ENCODE assay signal across 24 cellular contexts in genomic region chr12:118424883-118425282, GRCh38.
"Had no signal": no experiment of that assay in that cellular context is flagged by ENCODE, and none has a peak within 500 bp of the region (broad histone marks: within the 10 kb centered on the region; RNA-seq: fewer than 3 reads in every experiment).

No MANE protein-coding gene starts in this region.

- H3K9ac ChIP-seq: neural progenitor cell, parathyroid adenoma had no signal

- H3K27me3 ChIP-seq: neural progenitor cell, ovary, right lobe of liver, sigmoid colon, stomach, thyroid gland, tibial nerve, upper lobe of left lung, vagina had no signal

- DNase-seq: occipital lobe; ovary; posterior cingulate gyrus; psoas muscle; right cardiac atrium; right lobe of liver; sigmoid colon; small intestine; stimulated activated CD4-positive, alpha-beta T cell treated with anti-CD3 and anti-CD28 coated beads, Interleukin-15, amount 100 ng/mL, for 24 hours; stimulated activated CD4-positive, alpha-beta T cell treated with anti-CD3 and anti-CD28 coated beads, Interleukin-2, amount 100 ng/mL, for 24 hours; stimulated activated CD4-positive, alpha-beta T cell treated with anti-CD3 and anti-CD28 coated beads, Interleukin-2, amount 100 ng/mL, for 48 hours; stimulated activated CD4-positive, alpha-beta T cell treated with anti-CD3 and anti-CD28 coated beads, Interleukin-4, amount 100 ng/mL, for 24 hours; stimulated activated naive B cell treated with anti-CD40 and anti-IgM and Interleukin-4, amounts not matched to agents 10 μg/mL and 1 μg/mL and 100 μg/mL, for 72 hours; stimulated activated naive CD4-positive, alpha-beta T cell treated with Interleukin-2 at 50 U/mL for 16 hours; stomach; thyroid gland; trophoblast cell; upper lobe of left lung had no signal

- H3K27ac ChIP-seq: neural progenitor cell, ovary, parathyroid adenoma, psoas muscle, right lobe of liver, sigmoid colon, stomach, thoracic aorta, thyroid gland, tibial nerve, upper lobe of left lung, vagina had no signal

- ATAC-seq: psoas muscle; right cardiac atrium; right lobe of liver; stimulated activated effector memory CD8-positive, alpha-beta T cell treated with anti-CD3 and anti-CD28 coated beads, Interleukin-12 subunit alpha, Interleukin-12 subunit beta, amount 100 ng/mL, for 72 hours; stimulated activated naive B cell treated with anti-CD40 and anti-IgM and Interleukin-4, amounts not matched to agents 10 μg/mL and 1 μg/mL and 100 μg/mL, for 72 hours had no signal

- H3K4me3 ChIP-seq: neural progenitor cell, ovary, psoas muscle, right lobe of liver, sigmoid colon, stomach, thoracic aorta, thyroid gland, tibial nerve, upper lobe of left lung, vagina had no signal

- H3K79me2 ChIP-seq: parathyroid adenoma had no signal

- H2AFZ ChIP-seq: neural progenitor cell, parathyroid adenoma had no signal

- H3K4me1 ChIP-seq: neural progenitor cell, parathyroid adenoma, psoas muscle, right lobe of liver, sigmoid colon, tibial nerve, upper lobe of left lung, vagina had no signal

- H3K9me3 ChIP-seq: ovary, psoas muscle, right lobe of liver, sigmoid colon, stomach, thoracic aorta, thyroid gland, tibial nerve, upper lobe of left lung, vagina had no signal

- H3K36me3 ChIP-seq: neural progenitor cell, ovary, right lobe of liver, sigmoid colon, thoracic aorta, thyroid gland, upper lobe of left lung, vagina had no signal

- H3K4me2 ChIP-seq: neural progenitor cell had no signal
